1 cellular context compared by ENCODE assay signal in the genomic region with DNA sequence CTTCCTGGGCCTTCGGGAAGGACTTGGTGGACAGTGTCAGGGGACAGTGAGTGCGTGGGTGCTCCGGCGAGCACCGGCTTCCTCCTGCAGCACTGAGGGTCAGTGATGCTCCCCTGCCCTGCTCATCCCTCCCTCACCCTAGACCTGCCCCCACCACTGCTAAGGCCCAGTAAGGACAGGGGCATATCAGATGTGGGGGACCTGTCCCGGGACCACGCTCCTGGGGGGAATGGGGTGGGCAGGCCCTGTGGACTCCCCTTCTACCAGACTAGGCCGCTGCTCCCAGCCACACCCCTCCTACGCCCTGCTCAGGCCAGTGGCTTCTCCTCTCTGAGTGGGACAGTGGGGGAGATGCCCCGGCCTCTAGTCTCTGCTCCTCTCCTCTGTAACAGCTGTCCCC.
TF ChIP-seq lines count a peak whose summit lies in the region.

No MANE protein-coding gene starts in this region.

TF ChIP-seq in H1, 55 proteins besides CTCF, POLR2A, EP300 and RAD21:
- TF ChIP-seq SP2 (IDR thresholded peaks at IDR 0.05; ENCODE audit: low read length): no peak
- TF ChIP-seq NANOG (IDR thresholded peaks at IDR 0.05; ENCODE audit: insufficient read depth, low read depth, low read length, poor library complexity, severe bottlenecking): no peak
- no peak for TF ChIP-seq BCL11A (IDR thresholded peaks at IDR 0.05; ENCODE audit: low read depth in 2 of 2, low read length in 2 of 2)
- TF ChIP-seq, protein P1, sequence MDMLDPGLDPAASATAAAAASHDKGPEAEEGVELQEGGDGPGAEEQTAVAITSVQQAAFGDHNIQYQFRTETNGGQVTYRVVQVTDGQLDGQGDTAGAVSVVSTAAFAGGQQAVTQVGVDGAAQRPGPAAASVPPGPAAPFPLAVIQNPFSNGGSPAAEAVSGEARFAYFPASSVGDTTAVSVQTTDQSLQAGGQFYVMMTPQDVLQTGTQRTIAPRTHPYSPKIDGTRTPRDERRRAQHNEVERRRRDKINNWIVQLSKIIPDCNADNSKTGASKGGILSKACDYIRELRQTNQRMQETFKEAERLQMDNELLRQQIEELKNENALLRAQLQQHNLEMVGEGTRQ (IDR thresholded peaks at IDR 0.05; ENCODE audit: low read length): no peak
- TF ChIP-seq TEAD4 (IDR thresholded peaks at IDR 0.05; ENCODE audit: low read depth, low read length): no peak
- no peak for TF ChIP-seq ASH2L (IDR thresholded peaks at IDR 0.05; ENCODE audit: low read length)
- TF ChIP-seq EGR1 (IDR thresholded peaks at IDR 0.05; ENCODE audit: borderline replicate concordance, low read depth, low read length): no peak
- no peak for TF ChIP-seq BACH1 (IDR thresholded peaks at IDR 0.05; ENCODE audit: low read length)
- no peak for TF ChIP-seq POU5F1 (IDR thresholded peaks at IDR 0.05; ENCODE audit: low read depth, low read length)
- TF ChIP-seq TCF12 (IDR thresholded peaks at IDR 0.05; ENCODE audit: low read depth, low read length): no peak
- TF ChIP-seq RNF2 (IDR thresholded peaks at IDR 0.05; ENCODE audit: borderline replicate concordance, low read depth, low read length, missing control alignments, poor library complexity, severe bottlenecking): no peak
- TF ChIP-seq ZNF274 (IDR thresholded peaks at IDR 0.05; ENCODE audit: borderline replicate concordance, extremely low read depth, low read length): no peak
- TF ChIP-seq GABPA (IDR thresholded peaks at IDR 0.05; ENCODE audit: borderline replicate concordance, insufficient read depth, low read length): no peak
- TF ChIP-seq CEBPB (IDR thresholded peaks at IDR 0.05; ENCODE audit: low read depth, low read length): no peak
- no peak for TF ChIP-seq MAFK (IDR thresholded peaks at IDR 0.05; ENCODE audit: low read depth, low read length)
- TF ChIP-seq TBP (IDR thresholded peaks at IDR 0.05; ENCODE audit: low read depth, low read length): no peak
- TF ChIP-seq SRF (IDR thresholded peaks at IDR 0.05; ENCODE audit: low read depth, low read length): no peak
- TF ChIP-seq FOSL1 (IDR thresholded peaks at IDR 0.05; ENCODE audit: insufficient read depth, low read depth, low read length): no peak
- TF ChIP-seq CREB1 (IDR thresholded peaks at IDR 0.05): no peak
- TF ChIP-seq CHD7 (IDR thresholded peaks at IDR 0.05; ENCODE audit: insufficient replicate concordance, low read length): no peak
TF ChIP-seq in H1: peak in this region for 0.
